Comparison of ENCODE assay signal across 11 cellular contexts in genomic region chr1:226003502-226004170, GRCh38. TPM values are rescaled to one million over a fixed set of nuclear protein-coding genes. Genes with fewer than 3 reads are reported as not detected.
A peak's percentile ranks its signal among the peaks of the same experiment; 100 is the strongest.
DNase-seq lines count a peak whose midpoint lies in the region; ATAC-seq, FAIRE-seq and TF ChIP-seq lines count a peak whose summit lies in the region.
"Had no signal": no experiment of that assay in that cellular context is flagged by ENCODE, and none has a peak within 500 bp of the region (broad histone marks: within the 10 kb centered on the region; RNA-seq: fewer than 3 reads in every experiment).

No MANE protein-coding gene starts in this region.

- TF ChIP-seq CTCF in CD14-positive monocyte (IDR thresholded peaks at IDR 0.05) (no peak), GM12878 (IDR thresholded peaks at IDR 0.05 in 2 of 3, conservative IDR thresholded peaks at IDR 0.05 in 1 of 3; ENCODE audit: control insufficient read depth in 2 of 3, extremely low read depth in 1 of 3, insufficient read depth in 1 of 3, low read depth in 3 of 3, low read length in 3 of 3) (no peak), parathyroid adenoma (IDR thresholded peaks at IDR 0.05) (no peak), progenitor cell of endocrine pancreas (IDR thresholded peaks at IDR 0.05; ENCODE audit: unreplicated experiment) (no peak)
- no peak for TF ChIP-seq CTCF in CD8-positive, alpha-beta T cell (IDR thresholded peaks at IDR 0.05)

- H2BK120ac ChIP-seq in neuronal stem cell (ENCODE audit: low read depth, low read length) = no peak overlapping the region

- no peaks in the 10 kb centered on the region for H3K27me3 ChIP-seq in CD8-positive, alpha-beta T cell (ENCODE audit: insufficient read depth, low read length)
- H3K27me3 ChIP-seq in GM12878 (replicated peaks in 1 of 2; ENCODE audit: control insufficient read depth in 2 of 2, insufficient read depth in 2 of 2, low read length in 1 of 2) (no peaks in the 10 kb centered on the region), parathyroid adenoma (ENCODE audit: control insufficient read depth, insufficient read depth, low read length) (no peaks in the 10 kb centered on the region), neuronal stem cell (ENCODE audit: control insufficient read depth in 3 of 3, insufficient read depth in 3 of 3, low read depth in 1 of 3, low read length in 3 of 3) (no peaks in the 10 kb centered on the region)

- H3K9me3 Mint-ChIP-seq in CD14-positive monocyte = peaks cover 0 to 2% (median 0%) of the 10 kb centered on the region in 7 donors
- H3K9me3 Mint-ChIP-seq in CD8-positive, alpha-beta T cell = no peaks in the 10 kb centered on the region
- H3K9me3 Mint-ChIP-seq in progenitor cell of endocrine pancreas (ENCODE audit: low read depth) = no peaks in the 10 kb centered on the region

- no peaks in the 10 kb centered on the region for H3K9me3 ChIP-seq in CD8-positive, alpha-beta T cell (ENCODE audit: low read length)
- H3K9me3 ChIP-seq in GM12878 (replicated peaks; ENCODE audit: control insufficient read depth, insufficient read depth, low read length) = peaks cover 2% of the 10 kb centered on the region; the same call in 2 of the 3 replicates
- no peaks in the 10 kb centered on the region for H3K9me3 ChIP-seq in parathyroid adenoma (ENCODE audit: control insufficient read depth, low read length)
- H3K9me3 ChIP-seq in neuronal stem cell (replicated peaks in 1 of 2; ENCODE audit: control insufficient read depth in 2 of 2, insufficient read depth in 1 of 2, low read depth in 1 of 2, low read length in 2 of 2) = no peaks in the 10 kb centered on the region

- no peak overlapping the region for H3K27ac ChIP-seq in CD8-positive, alpha-beta T cell (ENCODE audit: low read depth, low read length)
- peak overlapping the region; percentile 59 for H3K27ac ChIP-seq in GM12878 (ENCODE audit: control insufficient read depth, insufficient read depth)
- H3K27ac ChIP-seq in parathyroid adenoma = peak overlapping the region; percentile 79
- no peak overlapping the region for H3K27ac ChIP-seq in neuronal stem cell (replicated peaks; ENCODE audit: low read length)

- H3K36me3 ChIP-seq in CD8-positive, alpha-beta T cell (ENCODE audit: insufficient read depth, low read length) = no peaks in the 10 kb centered on the region
- H3K36me3 ChIP-seq in GM12878 (ENCODE audit: control insufficient read depth in 2 of 2, insufficient read depth in 2 of 2, low read length in 1 of 2) = no peaks in the 10 kb centered on the region
- no peaks in the 10 kb centered on the region for H3K36me3 ChIP-seq in parathyroid adenoma (ENCODE audit: control insufficient read depth, insufficient read depth, low read length)
- no peaks in the 10 kb centered on the region for H3K36me3 ChIP-seq in neuronal stem cell (replicated peaks in 1 of 2; ENCODE audit: control insufficient read depth in 2 of 2, insufficient read depth in 2 of 2, low read length in 2 of 2)

- H3K9ac ChIP-seq in GM12878 (ENCODE audit: control insufficient read depth, insufficient read depth, low read length) (no peak overlapping the region), parathyroid adenoma (no peak overlapping the region), neuronal stem cell (ENCODE audit: low read depth, low read length, poor library complexity) (no peak overlapping the region)

- H4K20me1 ChIP-seq in GM12878 (ENCODE audit: control insufficient read depth, insufficient read depth) = no peaks in the 10 kb centered on the region; the same call in 1 of the 2 replicates

- H3K79me1 ChIP-seq in neuronal stem cell (ENCODE audit: low read depth, low read length) = peaks cover 3% of the 10 kb centered on the region

- H3K23ac ChIP-seq in neuronal stem cell (ENCODE audit: low read depth, low read length, poor library complexity) = no peak overlapping the region

- no peak for TF ChIP-seq POLR2A in GM12878 (IDR thresholded peaks at IDR 0.05; ENCODE audit: low read depth, low read length)

- H3K4me1 ChIP-seq in CD8-positive, alpha-beta T cell (ENCODE audit: insufficient read depth, low read length) = peaks cover 54% of the 10 kb centered on the region
- H3K4me1 ChIP-seq in GM12878 (ENCODE audit: control insufficient read depth, insufficient read depth, low read length) (peaks cover 42% of the 10 kb centered on the region), parathyroid adenoma (no peaks in the 10 kb centered on the region), neuronal stem cell (ENCODE audit: control insufficient read depth in 2 of 2, insufficient read depth in 1 of 2, low read depth in 1 of 2, low read length in 2 of 2) (peaks cover 16 to 17% of the 10 kb centered on the region in 2 donors)

- H2BK5ac ChIP-seq in neuronal stem cell (ENCODE audit: low read length) = no peak overlapping the region

- in situ Hi-C loops in GM12878 (cut with MboI) = no loop called here

- H3K4me3 ChIP-seq in CD8-positive, alpha-beta T cell (ENCODE audit: low read depth, low read length) = no peak overlapping the region
- H3K4me3 ChIP-seq in GM12878 (no peak overlapping the region), parathyroid adenoma (ENCODE audit: low read depth, low read length) (no peak overlapping the region), neuronal stem cell (ENCODE audit: low read length in 2 of 2) (no peak overlapping the region)

- H3K14ac ChIP-seq in neuronal stem cell (ENCODE audit: low read length) = no peak overlapping the region

- H3K4me1 Mint-ChIP-seq in CD14-positive monocyte (peaks cover 44% of the 10 kb centered on the region), progenitor cell of endocrine pancreas (ENCODE audit: low read depth) (peaks cover 11% of the 10 kb centered on the region)
- H3K4me1 Mint-ChIP-seq in CD8-positive, alpha-beta T cell (ENCODE audit: low read depth) = peaks cover 46% of the 10 kb centered on the region

- no TSS peak for BruUV-seq in GM12878 (replicated peaks; lab: Mats Ljungman, UMichigan)

- peak overlapping the region; percentile 9 to 100 (median 82) for H3K27ac Mint-ChIP-seq in CD14-positive monocyte
- peak overlapping the region; percentile 84 for H3K27ac Mint-ChIP-seq in CD8-positive, alpha-beta T cell
- H3K27ac Mint-ChIP-seq in progenitor cell of endocrine pancreas = no peak overlapping the region

- no peak overlapping the region for H3K18ac ChIP-seq in neuronal stem cell (ENCODE audit: low read length)

- H3K79me2 ChIP-seq in GM12878 (ENCODE audit: control insufficient read depth, insufficient read depth, low read length) (peaks cover 6% of the 10 kb centered on the region), parathyroid adenoma (no peaks in the 10 kb centered on the region)

- no peak overlapping the region for H2BK12ac ChIP-seq in neuronal stem cell (ENCODE audit: low read length)

- TF ChIP-seq EP300 in GM12878 (IDR thresholded peaks at IDR 0.05; ENCODE audit: borderline replicate concordance in 1 of 2, control insufficient read depth in 1 of 2, low read depth in 2 of 2, low read length in 2 of 2) = no peak

- H3K36me3 Mint-ChIP-seq in CD14-positive monocyte (peaks cover 0 to 2% of the 10 kb centered on the region in 2 donors), progenitor cell of endocrine pancreas (ENCODE audit: insufficient read depth) (no peaks in the 10 kb centered on the region)
- H3K36me3 Mint-ChIP-seq in CD8-positive, alpha-beta T cell = peaks cover 6% of the 10 kb centered on the region

- H3K27me3 Mint-ChIP-seq in CD14-positive monocyte (ENCODE audit: low read depth in 3 of 3) = peaks cover 0 to 5% (median 2%) of the 10 kb centered on the region in 3 donors
- H3K27me3 Mint-ChIP-seq in CD8-positive, alpha-beta T cell (ENCODE audit: low read depth) = no peaks in the 10 kb centered on the region
- no peaks in the 10 kb centered on the region for H3K27me3 Mint-ChIP-seq in progenitor cell of endocrine pancreas

- H2BK15ac ChIP-seq in neuronal stem cell (ENCODE audit: low read length) = no peak overlapping the region

- peak overlapping the region; percentile 72 for H3K4me2 ChIP-seq in GM12878 (ENCODE audit: control insufficient read depth, insufficient read depth)
- no peak overlapping the region for H3K4me2 ChIP-seq in parathyroid adenoma (ENCODE audit: low read length)
- no peak overlapping the region for H3K4me2 ChIP-seq in neuronal stem cell (ENCODE audit: insufficient read depth, low read length, poor library complexity, severe bottlenecking)

- intact Hi-C loops in CD14-positive monocyte (cut with micrococcal nuclease) = loop anchor here in 1 of 2 donors (2.0 to 5.0 kb wide), 2 partner anchors 29 to 576 kb away; partner anchors contain the start of gene LBR
- intact Hi-C loops in CD8-positive, alpha-beta T cell (cut with DNase I, micrococcal nuclease) = loop anchor here in 1 of 2 experiments (5.0 kb wide), 1 partner anchor 934 kb away; no protein-coding TSS in a partner anchor
- intact Hi-C loops in GM12878 (cut with micrococcal nuclease; ENCODE audit: unreplicated experiment) = no loop called here

- peak overlapping the region; percentile 66 for H2AFZ ChIP-seq in GM12878 (ENCODE audit: control insufficient read depth, low read depth, low read length)
- H2AFZ ChIP-seq in parathyroid adenoma = no peak overlapping the region
- H2AFZ ChIP-seq in neuronal stem cell (ENCODE audit: low read length) = no peak overlapping the region

- FAIRE-seq in GM12878 (lab: Jason Lieb, UNC) = peak; percentile 62

- ATAC-seq in CD8-positive, alpha-beta T cell = no peak
- no peak for ATAC-seq in GM12878

- CTCF ChIA-PET in CD8-positive, alpha-beta T cell (lab: Charles Lee) = interaction anchor here (1.1 to 1.6 kb wide), 5 partner anchors 11 to 61 kb away, joined by 3 to 6 read pairs (median 3); partner anchors contain the start of gene H3-3A
- CTCF ChIA-PET in GM12878 (lab: Yijun Ruan, JAX) = interaction anchor here (1.5 to 7.2 kb wide), 3 partner anchors 15 to 61 kb away, joined by 4 to 61 read pairs (median 11); no protein-coding TSS in a partner anchor

- no peak overlapping the region for H3K4ac ChIP-seq in neuronal stem cell (ENCODE audit: low read length)

- 26% methylated on average over 3 of the region's 3 CpGs for WGBS in GM12878 (ENCODE audit: insufficient coverage, insufficient replicate concordance, low lambda C conversion rate, missing lambda C conversion rate)
- no CpG with 5 or more reads among the region's 3 CpGs for WGBS in neuronal stem cell (ENCODE audit: extremely low coverage in 2 of 2, insufficient read length in 2 of 2, insufficient replicate concordance in 1 of 2), 2 donors

- no peak overlapping the region for H4K91ac ChIP-seq in neuronal stem cell (ENCODE audit: low read depth, low read length, poor library complexity)

- RAD21 ChIA-PET in GM12878 (lab: Charles Lee; ENCODE audit: unreplicated experiment) = interaction anchor here (1.1 to 4.0 kb wide), 3 partner anchors 25 to 61 kb away, joined by 3 to 27 read pairs (median 3); partner anchors contain the start of gene H3-3A

- no peak for DNase-seq in CD14-positive monocyte (ENCODE audit: low spot score)
- DNase-seq in CD8-positive, alpha-beta T cell = no peak
- no peak for DNase-seq in GM12878 (ENCODE audit: low read depth, low spot score)
- DNase-seq in progenitor cell of endocrine pancreas (ENCODE audit: low spot score, unreplicated experiment) = no peak
- no peak for DNase-seq in ureter (ENCODE audit: low spot score)
- no peak for DNase-seq in neuronal stem cell (ENCODE audit: low spot score)
- DNase-seq: effector memory CD4-positive, alpha-beta T cell; foreskin fibroblast; NCI-H1092; T-helper 9 cell had no signal

- SMC1A ChIA-PET in GM12878 (lab: Charles Lee; ENCODE audit: uncharacterized antibody, unreplicated experiment) = interaction anchor here (0.9 to 4.4 kb wide), 8 partner anchors 11 to 105 kb away, joined by 3 to 39 read pairs (median 6); partner anchors contain the start of gene H3-3A

- H2AK5ac ChIP-seq in neuronal stem cell (ENCODE audit: low read depth, low read length) = no peak overlapping the region

- H4K8ac ChIP-seq in neuronal stem cell (ENCODE audit: low read depth, low read length) = no peak overlapping the region

- no peak overlapping the region for H3K4me3 Mint-ChIP-seq in CD14-positive monocyte
- H3K4me3 Mint-ChIP-seq in CD8-positive, alpha-beta T cell = peak overlapping the region; percentile 37
- no peak overlapping the region for H3K4me3 Mint-ChIP-seq in progenitor cell of endocrine pancreas (ENCODE audit: low read depth)

- POLR2A ChIA-PET in CD8-positive, alpha-beta T cell (lab: Charles Lee) = interaction anchor here (1.8 to 2.1 kb wide), 2 partner anchors 59 to 61 kb away, joined by 6 to 14 read pairs; partner anchors contain the start of gene H3-3A
- POLR2A ChIA-PET in GM12878 (lab: Charles Lee) = interaction anchor here (0.6 to 6.2 kb wide), 6 partner anchors 11 to 536 kb away, joined by 3 to 74 read pairs (median 5); partner anchors contain the start of gene H3-3A

- no peak for TF ChIP-seq RAD21 in GM12878 (IDR thresholded peaks at IDR 0.05; ENCODE audit: insufficient read depth, low read depth, low read length)

RNA-seq across cellular contexts. Expression of gene SDE2, which starts 4.5 kb away (rescaled TPM):
- polyA plus RNA-seq in CD14-positive monocyte (1 to 10 TPM; 6.8 to 8.4 TPM), GM12878 (2011; rRNA removed) (19.4 and 26.6 TPM in 2 replicates), GM12878 (2014; fragmentation: Illumina TruSeq; extraction: Trizol) (12.2 and 16.2 TPM in 2 replicates), GM12878 (2014; fragmentation: Nextera tagmentation; extraction: Ambion mirVana) (1 to 10 TPM; 2.7 to 4.3 TPM), GM12878 (2014; rRNA removed) (9.6 and 11.5 TPM in 2 replicates), GM12878 (2016; fragmentation: Nextera tagmentation; extraction: Ambion mirVana) (10 to 100 TPM; 11.7 to 14.1 TPM)
- total RNA-seq in CD8-positive, alpha-beta T cell = 10 to 100 TPM; 53.3 to 55.3 TPM
- 18.8 and 19.4 TPM in 2 replicates for total RNA-seq in GM12878 (2013; cell fraction: nucleolus; rRNA removed)
- total RNA-seq in GM12878 (2014; rRNA removed) (14.3 and 17.2 TPM in 2 replicates), GM12878 (2014; rRNA removed; fragmentation: Illumina TruSeq; extraction: Trizol) (15.4 and 16.0 TPM in 2 replicates), GM12878 (2021) (12.7 and 13.0 TPM in 2 replicates), progenitor cell of endocrine pancreas (15.0 and 15.1 TPM in 2 replicates), ureter (17.8 TPM)
- polyA plus RNA-seq in GM12878 (2011; ENCODE audit: low read depth) = 6.0 TPM
- 8.3 and 10.8 TPM in 2 replicates for polyA plus RNA-seq in GM12878 (2011; cell fraction: cytosol; rRNA removed)
- polyA plus RNA-seq in GM12878 (2011; cell fraction: nucleus; rRNA removed) = 4.3 and 7.1 TPM in 2 replicates
- 8.1 and 8.3 TPM in 2 replicates for polyA plus RNA-seq in GM12878 (2012)
- 10.3 and 11.3 TPM in 2 replicates for polyA minus RNA-seq in GM12878 (2011; rRNA and poly(A)+ RNA removed)
- 7.1 and 7.6 TPM in 2 replicates for polyA minus RNA-seq in GM12878 (2011; cell fraction: cytosol; rRNA and poly(A)+ RNA removed)
- polyA minus RNA-seq in GM12878 (2011; cell fraction: nucleus; rRNA and poly(A)+ RNA removed) = 3.9 and 7.9 TPM in 2 replicates
- 7.9 TPM for polyA plus RNA-seq in neuronal stem cell (2013, experiment 1 of 2)
- polyA plus RNA-seq in neuronal stem cell (2013, experiment 2 of 2) = 8.1 TPM

RNA-seq across cellular contexts. Expression of gene H3-3A, which starts 58.9 kb away (rescaled TPM):
- 1,000 to 10,000 TPM; 1,812 to 1,826 TPM for polyA plus RNA-seq in CD14-positive monocyte
- 100 to 1,000 TPM; 439 to 447 TPM for total RNA-seq in CD8-positive, alpha-beta T cell
- 42.3 and 42.8 TPM in 2 replicates for total RNA-seq in GM12878 (2013; cell fraction: nucleolus; rRNA removed)
- 215 and 235 TPM in 2 replicates for total RNA-seq in GM12878 (2014; rRNA removed)
- 204 and 215 TPM in 2 replicates for total RNA-seq in GM12878 (2014; rRNA removed; fragmentation: Illumina TruSeq; extraction: Trizol)
- 335 and 346 TPM in 2 replicates for total RNA-seq in GM12878 (2021)
- polyA plus RNA-seq in GM12878 (2011; ENCODE audit: low read depth) = 230 TPM
- 441 and 486 TPM in 2 replicates for polyA plus RNA-seq in GM12878 (2011; rRNA removed)
- 386 and 490 TPM in 2 replicates for polyA plus RNA-seq in GM12878 (2011; cell fraction: cytosol; rRNA removed)
- 137 and 158 TPM in 2 replicates for polyA plus RNA-seq in GM12878 (2011; cell fraction: nucleus; rRNA removed)
- 266 TPM in 2 replicates for polyA plus RNA-seq in GM12878 (2012)
- polyA plus RNA-seq in GM12878 (2014; fragmentation: Illumina TruSeq; extraction: Trizol) = 379 and 386 TPM in 2 replicates
- polyA plus RNA-seq in GM12878 (2014; fragmentation: Nextera tagmentation; extraction: Ambion mirVana) = 100 to 1,000 TPM; 254 to 435 TPM
- polyA plus RNA-seq in GM12878 (2014; rRNA removed) = 366 and 425 TPM in 2 replicates
- 100 to 1,000 TPM; 401 to 421 TPM for polyA plus RNA-seq in GM12878 (2016; fragmentation: Nextera tagmentation; extraction: Ambion mirVana)
- polyA minus RNA-seq in GM12878 (2011; rRNA and poly(A)+ RNA removed) = 64.2 and 65.1 TPM in 2 replicates
- 60.9 and 73.5 TPM in 2 replicates for polyA minus RNA-seq in GM12878 (2011; cell fraction: cytosol; rRNA and poly(A)+ RNA removed)
- polyA minus RNA-seq in GM12878 (2011; cell fraction: nucleus; rRNA and poly(A)+ RNA removed) = 20.1 and 34.5 TPM in 2 replicates
- total RNA-seq in progenitor cell of endocrine pancreas = 1,238 and 1,313 TPM in 2 replicates
- total RNA-seq in ureter = 501 TPM
- polyA plus RNA-seq in neuronal stem cell (2013, experiment 1 of 2) = 2,556 TPM
- 2,683 TPM for polyA plus RNA-seq in neuronal stem cell (2013, experiment 2 of 2)

Comparison
In these comparisons a context has a peak if more than half of its experiments do, and no peak if none do; other contexts are left out.
1. H3K27ac ChIP-seq: peak in GM12878 (single experiment) and parathyroid adenoma (single experiment); none in CD8-positive, alpha-beta T cell (single experiment) and neuronal stem cell (single experiment).